In genomic region chr1:244780311-244780710, GRCh38 we compare ENCODE assay signal across 30 cellular contexts.
"Had no signal": no experiment of that assay in that cellular context is flagged by ENCODE, and none has a peak within 500 bp of the region (broad histone marks: within the 10 kb centered on the region; RNA-seq: fewer than 3 reads in every experiment).

No MANE protein-coding gene starts in this region.

- ATAC-seq: activated CD4-positive, alpha-beta T cell treated with anti-CD3 and anti-CD28 coated beads for 36 hours; activated CD8-positive, alpha-beta memory T cell treated with anti-CD3 and anti-CD28 coated beads, Interleukin-2, amount 10 ng/mL, durations not matched to agents 7 days and 5 days; activated CD8-positive, alpha-beta T cell treated with anti-CD3 and anti-CD28 coated beads, Interleukin-2, amount 10 ng/mL, durations not matched to agents 7 days and 5 days; effector memory CD8-positive, alpha-beta T cell; gastrocnemius medialis; T-helper 17 cell had no signal

- H3K4me1 Mint-ChIP-seq: activated CD4-positive, alpha-beta T cell treated with anti-CD3 and anti-CD28 coated beads, Interleukin-2, amount 10 ng/mL, durations not matched to agents 24 days and 14 days; activated CD8-positive, alpha-beta memory T cell treated with anti-CD3 and anti-CD28 coated beads, Interleukin-2, amount 10 ng/mL, durations not matched to agents 7 days and 5 days had no signal

- H3K4me3 ChIP-seq: esophagus muscularis mucosa, gastrocnemius medialis had no signal

- H3K36me3 Mint-ChIP-seq: activated CD4-positive, alpha-beta memory T cell treated with anti-CD3 and anti-CD28 coated beads for 36 hours; activated CD8-positive, alpha-beta memory T cell treated with anti-CD3 and anti-CD28 coated beads, Interleukin-2, amount 10 ng/mL, durations not matched to agents 7 days and 5 days; activated naive CD8-positive, alpha-beta T cell had no signal

- H3K36me3 ChIP-seq: brain microvascular endothelial cell, esophagus muscularis mucosa, gastrocnemius medialis had no signal

- H3K4me1 ChIP-seq: esophagus muscularis mucosa, gastrocnemius medialis had no signal

- FAIRE-seq: astrocyte, bronchial epithelial cell, colon had no signal

- H3K27me3 Mint-ChIP-seq: activated CD4-positive, alpha-beta memory T cell treated with anti-CD3 and anti-CD28 coated beads for 36 hours; activated CD4-positive, alpha-beta T cell treated with anti-CD3 and anti-CD28 coated beads for 36 hours; activated CD4-positive, alpha-beta T cell treated with anti-CD3 and anti-CD28 coated beads, Interleukin-2, amount 10 ng/mL, durations not matched to agents 24 days and 14 days; activated CD8-positive, alpha-beta memory T cell treated with anti-CD3 and anti-CD28 coated beads, Interleukin-2, amount 10 ng/mL, durations not matched to agents 7 days and 5 days; activated naive CD8-positive, alpha-beta T cell; effector memory CD8-positive, alpha-beta T cell had no signal

- H3K27ac ChIP-seq: brain microvascular endothelial cell, esophagus muscularis mucosa, foreskin keratinocyte, gastrocnemius medialis had no signal

- H3K27ac Mint-ChIP-seq: activated CD4-positive, alpha-beta memory T cell treated with anti-CD3 and anti-CD28 coated beads for 36 hours; activated CD4-positive, alpha-beta T cell treated with anti-CD3 and anti-CD28 coated beads for 36 hours; activated CD4-positive, alpha-beta T cell treated with anti-CD3 and anti-CD28 coated beads, Interleukin-2, amount 10 ng/mL, durations not matched to agents 24 days and 14 days; activated CD8-positive, alpha-beta memory T cell treated with anti-CD3 and anti-CD28 coated beads, Interleukin-2, amount 10 ng/mL, durations not matched to agents 7 days and 5 days; activated CD8-positive, alpha-beta T cell treated with anti-CD3 and anti-CD28 coated beads, Interleukin-2, amount 10 ng/mL, durations not matched to agents 7 days and 5 days; activated naive CD8-positive, alpha-beta T cell; activated T-helper 1 cell treated with anti-CD3 and anti-CD28 coated beads, Interleukin-12 subunit alpha, Interleukin-12 subunit beta, Interleukin-2, Interleukin-4 antibody, amounts not matched to agents 30 ng/mL and 10 ng/mL and 1 ng/mL, durations not matched to agents 14 hours and 24 hours and 36 hours; effector memory CD8-positive, alpha-beta T cell; T-helper 17 cell had no signal

- H3K4me3 Mint-ChIP-seq: activated CD4-positive, alpha-beta memory T cell treated with anti-CD3 and anti-CD28 coated beads for 36 hours; activated CD4-positive, alpha-beta T cell treated with anti-CD3 and anti-CD28 coated beads for 36 hours; activated CD4-positive, alpha-beta T cell treated with anti-CD3 and anti-CD28 coated beads, Interleukin-2, amount 10 ng/mL, durations not matched to agents 24 days and 14 days; activated CD8-positive, alpha-beta memory T cell treated with anti-CD3 and anti-CD28 coated beads, Interleukin-2, amount 10 ng/mL, durations not matched to agents 7 days and 5 days; activated CD8-positive, alpha-beta T cell treated with anti-CD3 and anti-CD28 coated beads, Interleukin-2, amount 10 ng/mL, durations not matched to agents 7 days and 5 days; activated naive CD8-positive, alpha-beta T cell; activated T-helper 1 cell treated with anti-CD3 and anti-CD28 coated beads, Interleukin-12 subunit alpha, Interleukin-12 subunit beta, Interleukin-2, Interleukin-4 antibody, amounts not matched to agents 30 ng/mL and 10 ng/mL and 1 ng/mL, durations not matched to agents 14 hours and 24 hours and 36 hours; effector memory CD8-positive, alpha-beta T cell; T-helper 17 cell had no signal

- H3K9me3 Mint-ChIP-seq: activated CD4-positive, alpha-beta memory T cell treated with anti-CD3 and anti-CD28 coated beads for 36 hours; activated CD4-positive, alpha-beta T cell treated with anti-CD3 and anti-CD28 coated beads, Interleukin-2, amount 10 ng/mL, durations not matched to agents 24 days and 14 days; activated T-helper 1 cell treated with anti-CD3 and anti-CD28 coated beads, Interleukin-12 subunit alpha, Interleukin-12 subunit beta, Interleukin-2, Interleukin-4 antibody, amounts not matched to agents 30 ng/mL and 10 ng/mL and 1 ng/mL, durations not matched to agents 14 hours and 24 hours and 36 hours; effector memory CD8-positive, alpha-beta T cell had no signal

- H3K27me3 ChIP-seq: brain microvascular endothelial cell, esophagus muscularis mucosa, foreskin keratinocyte, gastrocnemius medialis had no signal

- DNase-seq: activated CD4-positive, alpha-beta memory T cell treated with anti-CD3 and anti-CD28 coated beads for 36 hours; activated CD4-positive, alpha-beta T cell treated with anti-CD3 and anti-CD28 coated beads for 36 hours; activated CD4-positive, alpha-beta T cell treated with anti-CD3 and anti-CD28 coated beads, Interleukin-2, amount 10 ng/mL, durations not matched to agents 24 days and 14 days; activated CD4-positive, CD25-positive, alpha-beta regulatory T cell; activated CD4-positive, CD25-positive, alpha-beta regulatory T cell treated with anti-CD3 and anti-CD28 coated beads, Interleukin-2, amount 50 U/mL, for 72 hours; activated CD8-positive, alpha-beta memory T cell treated with anti-CD3 and anti-CD28 coated beads, Interleukin-2, amount 10 ng/mL, durations not matched to agents 7 days and 5 days; activated CD8-positive, alpha-beta memory T cell treated with anti-CD3 and anti-CD28 coated beads, Interleukin-2, amount 50 U/mL, for 4 hours; activated CD8-positive, alpha-beta T cell treated with anti-CD3 and anti-CD28 coated beads, Interleukin-2, amount 10 ng/mL, durations not matched to agents 7 days and 5 days; activated gamma-delta T cell treated with Interleukin-2 at 50 U/mL for 16 hours; activated naive CD4-positive, alpha-beta T cell treated with anti-CD3 and anti-CD28 coated beads, Interleukin-2, amount 50 U/mL, for 16 hours; activated naive CD4-positive, alpha-beta T cell treated with Interleukin-2 at 50 U/mL for 16 hours; activated T-cell treated with anti-CD3 and anti-CD28 coated beads, Interleukin-2, amount 50 U/mL, for 1 hour; activated T-cell treated with anti-CD3 and anti-CD28 coated beads, Interleukin-2, amount 50 U/mL, for 48 hours; amniotic stem cell; brain microvascular endothelial cell; cortex of kidney; dermis blood vessel endothelial cell; effector CD4-positive, alpha-beta T cell; effector memory CD8-positive, alpha-beta T cell; erythroblast; foreskin keratinocyte; gastrocnemius medialis; T-helper 1 cell; T-helper 17 cell had no signal

- H3K9me3 ChIP-seq: esophagus muscularis mucosa, gastrocnemius medialis had no signal
